ENCODE assay signal across 23 cellular contexts in the genomic region with DNA sequence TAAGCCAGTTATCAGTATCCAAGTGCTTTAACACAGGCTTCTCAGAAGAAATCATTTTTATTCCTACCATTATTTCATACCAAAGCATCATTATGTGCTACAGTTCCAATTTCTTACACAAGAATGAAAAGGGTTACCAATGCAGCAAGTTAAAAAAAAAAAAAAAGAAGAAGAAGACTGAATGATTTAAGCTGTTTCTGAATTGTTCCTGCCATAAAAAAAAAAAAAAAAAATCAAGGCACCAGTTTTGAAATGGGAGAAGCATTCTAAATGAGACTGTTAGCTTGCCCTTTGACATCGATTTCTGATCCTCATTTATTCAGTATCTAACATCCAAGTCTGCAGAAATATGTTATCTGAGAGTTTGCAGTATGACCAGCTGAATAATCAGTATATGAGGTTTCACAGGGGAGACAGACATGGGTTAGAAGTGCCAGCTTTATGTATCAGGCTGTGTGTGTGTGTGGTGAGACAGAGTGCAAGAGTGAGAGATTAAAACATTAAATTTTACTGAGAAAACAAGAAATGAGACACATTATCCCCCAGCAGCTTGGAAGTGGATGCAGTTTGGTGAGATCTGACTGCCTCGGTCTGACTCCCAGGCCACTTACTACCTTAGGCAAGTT.
DNase-seq lines count a peak whose midpoint lies in the region; ATAC-seq and TF ChIP-seq lines count a peak whose summit lies in the region.
"Had no signal": no experiment of that assay in that cellular context is flagged by ENCODE, and none has a peak within 500 bp of the region (broad histone marks: within the 10 kb centered on the region; RNA-seq: fewer than 3 reads in every experiment).

No MANE protein-coding gene starts in this region.

- peak overlapping the region; percentile 12 for H3K4me3 Mint-ChIP-seq in glutamatergic neuron (ENCODE audit: unreplicated experiment)
- H3K4me3 Mint-ChIP-seq: activated naive CD8-positive, alpha-beta T cell; CD8-positive, alpha-beta T cell; neural crest cell had no signal

- peak overlapping the region in 9 of 12 donors; percentile 26 to 73 (median 57) for H3K27ac ChIP-seq in heart left ventricle
- H3K27ac ChIP-seq in suprapubic skin: no peak overlapping the region
- H3K27ac ChIP-seq: A549, SK-N-MC had no signal

- H3K36me3 ChIP-seq in heart left ventricle: peaks cover 0 to 39% (median 17%) of the 10 kb centered on the region in 9 donors
- peaks cover 10% of the 10 kb centered on the region for H3K36me3 ChIP-seq in suprapubic skin
- H3K36me3 ChIP-seq: thyroid gland had no signal

- peaks cover 2% of the 10 kb centered on the region for H3K9me3 Mint-ChIP-seq in glutamatergic neuron (ENCODE audit: unreplicated experiment)
- H3K9me3 Mint-ChIP-seq: CD8-positive, alpha-beta T cell; neural crest cell had no signal

- intact Hi-C loops in heart left ventricle (cut with DNase I): loop anchor here in 6 of 10 donors (5.0 to 10.0 kb wide), 3 partner anchors 103 to 763 kb away; partner anchors contain the start of gene COLGALT2 (in 5 of the 6)
- intact Hi-C loops in left ventricle myocardium superior (cut with micrococcal nuclease): no loop called here

- H3K4me3 ChIP-seq in heart left ventricle: no peak overlapping the region
- H3K4me3 ChIP-seq in suprapubic skin: no peak overlapping the region
- H3K4me3 ChIP-seq: A549, SK-N-MC, thyroid gland had no signal

- H3K27me3 ChIP-seq in heart left ventricle (no peaks in the 10 kb centered on the region), suprapubic skin (no peaks in the 10 kb centered on the region)
- H3K27me3 ChIP-seq: thyroid gland had no signal

- H3K27ac Mint-ChIP-seq in glutamatergic neuron (ENCODE audit: unreplicated experiment): no peak overlapping the region
- H3K27ac Mint-ChIP-seq: activated naive CD8-positive, alpha-beta T cell; CD8-positive, alpha-beta T cell had no signal

- no peak for TF ChIP-seq EP300 in suprapubic skin (IDR thresholded peaks at IDR 0.05)

- no peaks in the 10 kb centered on the region for H3K9me3 ChIP-seq in heart left ventricle
- no peaks in the 10 kb centered on the region for H3K9me3 ChIP-seq in suprapubic skin
- H3K9me3 ChIP-seq: A549, thyroid gland had no signal

- peaks cover 26% of the 10 kb centered on the region for H3K4me1 Mint-ChIP-seq in glutamatergic neuron (ENCODE audit: low read depth, unreplicated experiment)

- ATAC-seq in heart left ventricle (peak in 1 of 4 donors; percentile 5), left ventricle myocardium superior (no peak)
- ATAC-seq: CD8-positive, alpha-beta T cell; PC-3 had no signal

- no peaks in the 10 kb centered on the region for H3K36me3 Mint-ChIP-seq in glutamatergic neuron (ENCODE audit: unreplicated experiment)
- H3K36me3 Mint-ChIP-seq: activated naive CD8-positive, alpha-beta T cell; CD8-positive, alpha-beta T cell had no signal

- H3K4me1 ChIP-seq in heart left ventricle (peaks cover 0 to 36% (median 11%) of the 10 kb centered on the region in 12 donors), suprapubic skin (peaks cover 11% of the 10 kb centered on the region)
- H3K4me1 ChIP-seq: A549, thyroid gland had no signal

- no peak for DNase-seq in heart left ventricle
- no peak for DNase-seq in left ventricle myocardium superior
- no peak for DNase-seq in glutamatergic neuron
- peak; percentile 49 for DNase-seq in pons (ENCODE audit: low spot score)
- DNase-seq in SKM-1 treated with dmso at 0.1 percent for 144 hours (lab: John Stamatoyannopoulos, UW; ENCODE audit: unreplicated experiment): no peak
- no peak for DNase-seq in NOMO-1 treated with dmso at 0.1 percent for 144 hours (lab: John Stamatoyannopoulos, UW; ENCODE audit: unreplicated experiment)
- no peak for DNase-seq in NCI-H128 (lab: John Stamatoyannopoulos, UW; ENCODE audit: unreplicated experiment)
- DNase-seq in suprapubic skin (ENCODE audit: low spot score in 2 of 2): no peak
- DNase-seq: activated CD4-positive, alpha-beta T cell treated with anti-CD3 and anti-CD28 coated beads, Interleukin-2, amount 50 U/mL, for 1 hour; activated T-cell treated with anti-CD3 and anti-CD28 coated beads, Interleukin-2, amount 50 U/mL, for 1 hour; CD8-positive, alpha-beta T cell; DND-41; mesendoderm; MM.1S; NCI-H1930; NCI-H526; PC-3; stimulated activated CD4-positive, alpha-beta T cell treated with anti-CD3 and anti-CD28 coated beads, Interleukin-2, amount 100 ng/mL, for 24 hours had no signal

- H3K27me3 Mint-ChIP-seq in glutamatergic neuron (ENCODE audit: unreplicated experiment): peaks cover 2% of the 10 kb centered on the region
- H3K27me3 Mint-ChIP-seq: activated naive CD8-positive, alpha-beta T cell had no signal

- TF ChIP-seq POLR2A in heart left ventricle (IDR thresholded peaks at IDR 0.05): no peak
- TF ChIP-seq POLR2A in suprapubic skin (IDR thresholded peaks at IDR 0.05): no peak

- TF ChIP-seq CTCF in heart left ventricle (IDR thresholded peaks at IDR 0.05) (no peak), glutamatergic neuron (IDR thresholded peaks at IDR 0.05; ENCODE audit: partially characterized antibody, unreplicated experiment) (no peak), suprapubic skin (IDR thresholded peaks at IDR 0.05) (no peak)

- WGBS in heart left ventricle, 4 donors: 50 to 68% (median 56%) methylated on average over 2 of the region's 2 CpGs
- 54% methylated on average over 2 of the region's 2 CpGs for WGBS in suprapubic skin
